ENCODE assay signal across 2 cellular contexts in genomic region chr2:170897108-170897507, GRCh38.
TF ChIP-seq lines count a peak whose summit lies in the region.

No MANE protein-coding gene starts in this region.

TF ChIP-seq in A549, 52 proteins besides CTCF, POLR2A, EP300 and RAD21:
- TF ChIP-seq ZC3H11A (IDR thresholded peaks at IDR 0.05), result no peak
- TF ChIP-seq MAFK (IDR thresholded peaks at IDR 0.05; ENCODE audit: partially characterized antibody), result peak; percentile 56
- no peak for TF ChIP-seq GATA3 (IDR thresholded peaks at IDR 0.05; ENCODE audit: borderline replicate concordance)

TF ChIP-seq in H1, 55 proteins besides CTCF, POLR2A, EP300 and RAD21:
- TF ChIP-seq SIN3A (conservative IDR thresholded peaks at IDR 0.05 in 1 of 2, IDR thresholded peaks at IDR 0.05 in 1 of 2; ENCODE audit: low read depth in 1 of 2, low read length in 2 of 2) (no peak), ATF3 (IDR thresholded peaks at IDR 0.05; ENCODE audit: insufficient read depth, low read depth, low read length) (no peak), SP2 (IDR thresholded peaks at IDR 0.05; ENCODE audit: low read length) (no peak), POU5F1 (IDR thresholded peaks at IDR 0.05; ENCODE audit: low read depth, low read length) (no peak), GABPA (IDR thresholded peaks at IDR 0.05; ENCODE audit: borderline replicate concordance, insufficient read depth, low read length) (no peak), SUZ12 (IDR thresholded peaks at IDR 0.05; ENCODE audit: low read length) (no peak), CREB1 (IDR thresholded peaks at IDR 0.05) (no peak)
